In the genomic region with DNA sequence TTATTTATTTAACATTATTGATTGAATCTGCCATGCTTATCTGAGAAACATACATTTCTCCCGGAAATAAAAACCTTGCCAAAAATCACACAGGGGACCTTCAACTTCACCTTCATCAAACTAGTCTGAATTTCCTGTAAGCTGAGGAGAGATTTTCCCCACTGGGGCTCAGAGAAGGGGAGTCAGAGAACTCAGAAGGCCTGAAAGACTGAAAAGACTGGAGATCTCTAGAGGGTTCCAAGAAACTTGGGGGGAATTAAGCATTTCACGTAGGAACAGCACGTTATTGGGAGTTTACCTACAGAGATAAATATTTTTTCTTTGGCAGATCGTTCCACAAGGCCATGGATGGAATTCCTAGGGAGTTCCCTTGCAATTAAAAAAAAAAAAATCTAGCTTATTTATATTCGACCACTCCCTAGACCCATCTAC, we compare ENCODE assay signal across 7 cellular contexts. TPM values are rescaled to one million over a fixed set of nuclear protein-coding genes. Genes with fewer than 3 reads are reported as not detected.
DNase-seq lines count a peak whose midpoint lies in the region; ATAC-seq and TF ChIP-seq lines count a peak whose summit lies in the region.

No MANE protein-coding gene starts in this region.

- peaks cover 10% of the 10 kb centered on the region for H3K4me1 ChIP-seq in HAP-1
- H3K4me1 ChIP-seq in heart right ventricle = peaks cover 0 to 25% (median 21%) of the 10 kb centered on the region in 9 donors

- no peak for ATAC-seq in heart right ventricle
- ATAC-seq in GM21528 (IDR thresholded peaks at IDR 0.05; ENCODE audit: low FRiP score, unreplicated experiment) = no peak

- 1% methylated on average over 5 of the region's 5 CpGs for WGBS in heart right ventricle, 2 donors

- intact Hi-C loops in heart right ventricle (cut with DNase I) = loop anchor here in 1 of 10 donors (5.0 kb wide), 1 partner anchor 110 kb away; a partner anchor contains a TSS

- H3K4me3 ChIP-seq in HAP-1 (peak overlapping the region; percentile 91), heart right ventricle (peak overlapping the region; percentile 27 to 95 (median 84)), skin epidermis (peak overlapping the region; percentile 75 to 98 (median 92))

- H3K27me3 ChIP-seq in HAP-1 (ENCODE audit: low read depth) (no peaks in the 10 kb centered on the region), heart right ventricle (no peaks in the 10 kb centered on the region)

- TF ChIP-seq CTCF in VCaP (conservative IDR thresholded peaks at IDR 0.05) (no peak), heart right ventricle (IDR thresholded peaks at IDR 0.05) (no peak)

- H3K36me3 ChIP-seq in HAP-1 (replicated peaks) = peaks cover 20% of the 10 kb centered on the region
- H3K36me3 ChIP-seq in heart right ventricle = peaks cover 0 to 26% (median 15%) of the 10 kb centered on the region in 9 donors

- peak overlapping the region; percentile 95 for H3K27ac ChIP-seq in VCaP
- H3K27ac ChIP-seq in heart right ventricle = peak overlapping the region in 9 of 10 donors; percentile 64 to 94 (median 88)
- H3K27ac ChIP-seq in skin epidermis = peak overlapping the region in 20 of 21 experiments; percentile 74 to 97 (median 89)

- no peaks in the 10 kb centered on the region for H3K9me3 ChIP-seq in HAP-1
- H3K9me3 ChIP-seq in heart right ventricle = no peaks in the 10 kb centered on the region

- DNase-seq in HAP-1 (ENCODE audit: low spot score in 2 of 2) (no peak), heart right ventricle (no peak), OCI-M1 (lab: John Stamatoyannopoulos, UW) (no peak)
- DNase-seq in effector CD4-positive, alpha-beta T cell = no peak

- in situ Hi-C loops in HAP-1 (cut with MboI; ENCODE audit: low sequenced_read_pairs) = no loop called here

RNA-seq across cellular contexts. Expression of a gene that starts 0.5 kb away (rescaled TPM):
- 10 to 100 TPM; 21.7 to 29.4 (median 24.7) TPM for total RNA-seq in heart right ventricle
- 10 to 100 TPM; 22.5 to 44.8 TPM for polyA plus RNA-seq in heart right ventricle
